ENCODE assay signal across 8 cellular contexts in genomic region chr10:124648738-124649137, GRCh38.
DNase-seq lines count a peak whose midpoint lies in the region; ATAC-seq and TF ChIP-seq lines count a peak whose summit lies in the region.

No MANE protein-coding gene starts in this region.

- peak overlapping the region; percentile 97 for H3K27ac ChIP-seq in KOPT-K1 (ENCODE audit: low read depth, low read length, poor library complexity, severe bottlenecking)
- peak overlapping the region; percentile 15; the same call in 1 of the 2 replicates for H3K27ac ChIP-seq in SU-DHL-6 (ENCODE audit: low read depth, low read length)
- H3K27ac ChIP-seq in right cardiac atrium (ENCODE audit: low read length): peak overlapping the region; percentile 31
- H3K27ac ChIP-seq in smooth muscle cell (ENCODE audit: low read depth): peak overlapping the region; percentile 49

- no peaks in the 10 kb centered on the region; the same call in 1 of the 2 replicates for H4K20me1 ChIP-seq in SU-DHL-6 (ENCODE audit: low read depth, low read length)
- H4K20me1 ChIP-seq in smooth muscle cell (ENCODE audit: low read depth): peaks cover 42% of the 10 kb centered on the region

- intact Hi-C loops in right cardiac atrium (cut with DNase I): no loop called here

- H3K9ac ChIP-seq in SU-DHL-6 (ENCODE audit: low read length) (no peak overlapping the region), smooth muscle cell (ENCODE audit: low read depth) (no peak overlapping the region)

- H3F3A ChIP-seq in SU-DHL-6 (ENCODE audit: insufficient read depth) (0 out of 2 replicates have a peak, but pooled peaks cover 4% of the 10 kb centered on the region), smooth muscle cell (ENCODE audit: low read depth) (no peaks in the 10 kb centered on the region)

- H3K4me3 ChIP-seq in SU-DHL-6 (ENCODE audit: insufficient read depth, low read length, poor library complexity, severe bottlenecking) (no peak overlapping the region), astrocyte of the cerebellum (ENCODE audit: low read depth, low read length) (no peak overlapping the region), right cardiac atrium (ENCODE audit: low read length) (no peak overlapping the region), smooth muscle cell (no peak overlapping the region)

- WGBS in right cardiac atrium: 35% methylated on average over 9 of the region's 9 CpGs
- 44% methylated on average over 9 of the region's 9 CpGs for WGBS in smooth muscle cell (ENCODE audit: low lambda C conversion rate)

- H3K27me3 ChIP-seq in SU-DHL-6 (ENCODE audit: low read length): no peaks in the 10 kb centered on the region
- no peaks in the 10 kb centered on the region for H3K27me3 ChIP-seq in right cardiac atrium (ENCODE audit: control insufficient read depth, insufficient read depth)
- no peaks in the 10 kb centered on the region for H3K27me3 ChIP-seq in smooth muscle cell (ENCODE audit: low read depth)

- H3K79me2 ChIP-seq in SU-DHL-6 (ENCODE audit: insufficient read depth, low read length) (peaks cover 100% of the 10 kb centered on the region), smooth muscle cell (ENCODE audit: low read depth) (no peaks in the 10 kb centered on the region)

- no peaks in the 10 kb centered on the region for H3K9me2 ChIP-seq in SU-DHL-6 (replicated peaks; ENCODE audit: insufficient read depth, low read length)

- peak; percentile 17 to 38 for ATAC-seq in right cardiac atrium
- no peak for ATAC-seq in GM18873 (IDR thresholded peaks at IDR 0.05; ENCODE audit: low FRiP score, unreplicated experiment)

- in situ Hi-C loops in astrocyte of the cerebellum (cut with HindIII; ENCODE audit: low sequenced_read_pairs): no loop called here

- H3K36me3 ChIP-seq in KOPT-K1 (ENCODE audit: insufficient read depth, low read length): no peaks in the 10 kb centered on the region
- H3K36me3 ChIP-seq in SU-DHL-6 (ENCODE audit: low read length): no peaks in the 10 kb centered on the region
- H3K36me3 ChIP-seq in smooth muscle cell (ENCODE audit: low read depth): no peaks in the 10 kb centered on the region

- DNase-seq in AG20443 (ENCODE audit: low spot score) (peak; percentile 58), astrocyte of the cerebellum (ENCODE audit: low read depth) (peak; percentile 56), right cardiac atrium (peak; percentile 67 to 89 (median 88)), smooth muscle cell (lab: John Stamatoyannopoulos, UW; ENCODE audit: unreplicated experiment) (peak; percentile 26), NCI-H526 (lab: John Stamatoyannopoulos, UW) (no peak)

- no peak for TF ChIP-seq CTCF in SU-DHL-6 (IDR thresholded peaks at IDR 0.05; ENCODE audit: insufficient read depth, low read length, poor library complexity, severe bottlenecking)
- TF ChIP-seq CTCF in astrocyte of the cerebellum (IDR thresholded peaks at IDR 0.05; ENCODE audit: low read depth, low read length, missing control alignments): no peak
- TF ChIP-seq CTCF in smooth muscle cell (IDR thresholded peaks at IDR 0.05; ENCODE audit: borderline replicate concordance, insufficient read depth, poor library complexity, severe bottlenecking): no peak

- H3K4me1 ChIP-seq in right cardiac atrium (ENCODE audit: control insufficient read depth, insufficient read depth, low read length) (peaks cover 70% of the 10 kb centered on the region), smooth muscle cell (ENCODE audit: low read depth) (peaks cover 23% of the 10 kb centered on the region)

- no peak overlapping the region for H2AFZ ChIP-seq in SU-DHL-6 (ENCODE audit: low read depth, low read length, severe bottlenecking)
- H2AFZ ChIP-seq in smooth muscle cell (ENCODE audit: low read depth): no peak overlapping the region

- H3K4me2 ChIP-seq in SU-DHL-6 (ENCODE audit: low read depth, low read length, poor library complexity, severe bottlenecking) (no peak overlapping the region), smooth muscle cell (peak overlapping the region; percentile 36)

- H3K9me3 ChIP-seq in KOPT-K1 (ENCODE audit: insufficient read depth, low read length, poor library complexity, severe bottlenecking) (no peaks in the 10 kb centered on the region), SU-DHL-6 (ENCODE audit: insufficient read depth, low read length) (no peaks in the 10 kb centered on the region), right cardiac atrium (ENCODE audit: control insufficient read depth, low read length) (no peaks in the 10 kb centered on the region), smooth muscle cell (replicated peaks; ENCODE audit: low read depth) (no peaks in the 10 kb centered on the region)

Comparison
In these comparisons a context has a peak if more than half of its experiments do, and no peak if none do; other contexts are left out.
1. DNase-seq: peak in AG20443 (single experiment), astrocyte of the cerebellum (single experiment), right cardiac atrium (3 of 3) and smooth muscle cell (single experiment); none in NCI-H526 (0 of 2).
2. H3K27ac ChIP-seq: peak in every context shown above with its lines; median percentile 97 in KOPT-K1; 49 in smooth muscle cell; 31 in right cardiac atrium; 15 in SU-DHL-6.